Comparison of ENCODE assay signal across 18 cellular contexts in the genomic region with DNA sequence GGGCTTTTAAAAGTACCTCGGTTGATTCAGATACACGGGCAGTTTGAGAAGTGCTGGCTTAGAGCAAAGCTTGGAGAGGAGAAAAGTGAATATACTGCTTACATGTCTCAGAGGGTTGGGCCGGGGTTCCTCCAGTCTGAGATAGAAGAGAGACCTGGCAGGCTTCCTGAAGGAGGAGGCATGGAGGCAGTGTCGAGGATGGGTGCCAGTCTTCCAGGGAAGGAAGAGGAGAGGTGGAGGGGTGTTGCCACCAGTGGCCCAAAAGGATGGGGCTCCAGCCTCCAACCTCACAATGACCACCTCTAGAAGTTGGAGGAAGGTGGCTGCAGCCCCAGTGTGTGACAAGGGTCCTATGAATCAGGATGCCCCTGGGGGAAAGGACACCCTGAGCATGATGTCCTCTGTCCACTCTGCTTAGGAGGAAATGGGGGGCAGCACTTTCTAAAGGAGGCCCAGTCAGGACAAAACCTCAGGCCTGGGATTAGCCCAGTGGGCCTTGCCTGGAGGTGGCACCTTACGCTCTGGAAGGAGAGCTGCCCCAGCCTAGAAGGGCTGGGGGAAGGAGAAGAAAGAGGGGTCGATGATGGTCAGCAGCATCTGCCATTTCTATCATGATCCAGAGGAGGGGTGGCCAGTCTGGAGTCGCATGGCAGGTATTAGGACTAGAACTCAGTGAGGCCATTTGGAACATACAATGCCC.
DNase-seq lines count a peak whose midpoint lies in the region; ATAC-seq and TF ChIP-seq lines count a peak whose summit lies in the region.
"Had no signal": no experiment of that assay in that cellular context is flagged by ENCODE, and none has a peak within 500 bp of the region (broad histone marks: within the 10 kb centered on the region; RNA-seq: fewer than 3 reads in every experiment).

No MANE protein-coding gene starts in this region.

- H3K27me3 ChIP-seq in SJCRH30 (no peaks in the 10 kb centered on the region), suprapubic skin (no peaks in the 10 kb centered on the region)
- H3K27me3 ChIP-seq: heart right ventricle, tibial nerve had no signal

- no peaks in the 10 kb centered on the region for H3K9me3 ChIP-seq in SJCRH30 (replicated peaks)
- H3K9me3 ChIP-seq in suprapubic skin: no peaks in the 10 kb centered on the region

- no peak for TF ChIP-seq EP300 in suprapubic skin (IDR thresholded peaks at IDR 0.05)

- H3K4me1 ChIP-seq in SJCRH30 (peaks cover 35% of the 10 kb centered on the region), suprapubic skin (peaks cover 19% of the 10 kb centered on the region)

- TF ChIP-seq CTCF in suprapubic skin (IDR thresholded peaks at IDR 0.05): no peak

- DNase-seq in activated effector memory CD4-positive, alpha-beta T cell treated with anti-CD3 and anti-CD28 coated beads, Interleukin-2, amount 50 U/mL, for 16 hours: peak; percentile 48
- DNase-seq in activated effector memory CD4-positive, alpha-beta T cell treated with Interleukin-2 at 50 U/mL for 16 hours: no peak
- DNase-seq in SJCRH30 (peak; percentile 1 to 3), islet precursor cell (peak; percentile 28), suprapubic skin (ENCODE audit: low spot score in 2 of 2) (peak; percentile 42 to 60), hepatic stellate cell (ENCODE audit: low spot score) (no peak)
- no peak for DNase-seq in stimulated activated CD8-positive, alpha-beta memory T cell treated with anti-CD3 and anti-CD28 coated beads, Interleukin-4, amount 100 ng/mL, for 48 hours
- DNase-seq: activated CD4-positive, alpha-beta memory T cell treated with anti-CD3 and anti-CD28 coated beads for 36 hours; CD4-positive, alpha-beta memory T cell; GM23248; heart right ventricle; mesenchymal stem cell; natural killer cell; NCI-H1694 treated with DMSO at 0.1 percent for 48 hours; NK-92 treated with Interleukin-12 subunit alpha and Interleukin-12 subunit beta, amount 100 ng/mL, for 24 hours had no signal

- H3K27ac ChIP-seq in SJCRH30 (no peak overlapping the region), suprapubic skin (no peak overlapping the region)
- H3K27ac ChIP-seq: GM23248 had no signal

- H3K4me3 ChIP-seq in SJCRH30 (no peak overlapping the region), suprapubic skin (no peak overlapping the region)
- H3K4me3 ChIP-seq: GM23248, heart right ventricle, tibial nerve had no signal

- WGBS in suprapubic skin: 92% methylated on average over 7 of the region's 7 CpGs

- no peak for TF ChIP-seq POLR2A in suprapubic skin (IDR thresholded peaks at IDR 0.05)

- no peaks in the 10 kb centered on the region for H3K36me3 ChIP-seq in SJCRH30
- H3K36me3 ChIP-seq in suprapubic skin: no peaks in the 10 kb centered on the region
- H3K36me3 ChIP-seq: heart right ventricle, tibial nerve had no signal

- ATAC-seq in GM18907 (IDR thresholded peaks at IDR 0.05; ENCODE audit: unreplicated experiment): no peak
- ATAC-seq: heart right ventricle; natural killer cell; stimulated activated effector memory CD8-positive, alpha-beta T cell treated with anti-CD3 and anti-CD28 coated beads, Interleukin-12 subunit alpha, Interleukin-12 subunit beta, amount 100 ng/mL, for 72 hours had no signal

Comparison
In these comparisons a context has a peak if more than half of its experiments do, and no peak if none do; other contexts are left out.
1. DNase-seq: peak in activated effector memory CD4-positive, alpha-beta T cell treated with anti-CD3 and anti-CD28 coated beads, Interleukin-2, amount 50 U/mL, for 16 hours (single experiment), SJCRH30 (2 of 2), islet precursor cell (single experiment) and suprapubic skin (2 of 2); none in activated effector memory CD4-positive, alpha-beta T cell treated with Interleukin-2 at 50 U/mL for 16 hours (single experiment), hepatic stellate cell (single experiment) and stimulated activated CD8-positive, alpha-beta memory T cell treated with anti-CD3 and anti-CD28 coated beads, Interleukin-4, amount 100 ng/mL, for 48 hours (single experiment).